ENCODE assay signal across 8 cellular contexts in genomic region chr6:33123732-33124524, GRCh38. TPM values are rescaled to one million over a fixed set of nuclear protein-coding genes. Genes with fewer than 3 reads are reported as not detected.
DNase-seq lines count a peak whose midpoint lies in the region; ATAC-seq and TF ChIP-seq lines count a peak whose summit lies in the region.

No MANE protein-coding gene starts in this region.

- peaks cover 2% of the 10 kb centered on the region for H3K36me3 Mint-ChIP-seq in activated CD4-positive, alpha-beta memory T cell treated with anti-CD3 and anti-CD28 coated beads for 36 hours

- CTCF ChIA-PET in A673 (lab: Charles Lee): no interaction called here
- CTCF ChIA-PET in activated CD4-positive, alpha-beta memory T cell treated with anti-CD3 and anti-CD28 coated beads for 36 hours (lab: Charles Lee): interaction anchor here (0.6 to 4.9 kb wide), 19 partner anchors 10 to 230 kb away, joined by 3 to 91 read pairs (median 5); partner anchors contain the start of genes RING1, RPS18 and VPS52

- H3K27ac Mint-ChIP-seq in activated CD4-positive, alpha-beta memory T cell treated with anti-CD3 and anti-CD28 coated beads for 36 hours: no peak overlapping the region

- H3K9me3 Mint-ChIP-seq in activated CD4-positive, alpha-beta memory T cell treated with anti-CD3 and anti-CD28 coated beads for 36 hours: peaks cover 13% of the 10 kb centered on the region

- BruUV-seq in A673 (replicated peaks; lab: Mats Ljungman, UMichigan): no TSS peak

- H3K4me1 Mint-ChIP-seq in activated CD4-positive, alpha-beta memory T cell treated with anti-CD3 and anti-CD28 coated beads for 36 hours (ENCODE audit: low read depth): no peaks in the 10 kb centered on the region

- no peak overlapping the region for H3K27ac ChIP-seq in A673 (ENCODE audit: low read depth, low read length, poor library complexity, severe bottlenecking)

- intact Hi-C loops in A673 (cut with micrococcal nuclease; ENCODE audit: unreplicated experiment): no loop called here
- intact Hi-C loops in activated CD4-positive, alpha-beta memory T cell treated with anti-CD3 and anti-CD28 coated beads for 36 hours (cut with micrococcal nuclease): loop anchor here (1.0 kb wide), 1 partner anchor 125 kb away; no protein-coding TSS in a partner anchor

- no peak for ATAC-seq in GM19328 (IDR thresholded peaks at IDR 0.05; ENCODE audit: unreplicated experiment)
- ATAC-seq in GM21529 (IDR thresholded peaks at IDR 0.05; ENCODE audit: unreplicated experiment): no peak
- no peak for ATAC-seq in GM19463 (IDR thresholded peaks at IDR 0.05; ENCODE audit: unreplicated experiment)

- H3K36me3 ChIP-seq in A673 (ENCODE audit: insufficient read depth, low read length, poor library complexity, severe bottlenecking) (no peaks in the 10 kb centered on the region), kidney epithelial cell (ENCODE audit: control insufficient read depth, insufficient read depth, low read length) (no peaks in the 10 kb centered on the region)

- peaks cover 20% of the 10 kb centered on the region for H3K27me3 Mint-ChIP-seq in activated CD4-positive, alpha-beta memory T cell treated with anti-CD3 and anti-CD28 coated beads for 36 hours

- no peak overlapping the region for H3K4me3 Mint-ChIP-seq in activated CD4-positive, alpha-beta memory T cell treated with anti-CD3 and anti-CD28 coated beads for 36 hours

- TF ChIP-seq CTCF in A673 (conservative IDR thresholded peaks at IDR 0.05; ENCODE audit: low read depth, low read length) (peak; percentile 62), kidney epithelial cell (IDR thresholded peaks at IDR 0.05; ENCODE audit: insufficient read depth, low read length, poor library complexity, severe bottlenecking) (peak; percentile 16)

- DNase-seq in A673 (ENCODE audit: low spot score): peak; percentile 73
- peak; percentile 35 for DNase-seq in GDM1 (lab: John Stamatoyannopoulos, UW)
- peak; percentile 19 for DNase-seq in NCI-H146 (lab: John Stamatoyannopoulos, UW)
- peak; percentile 40 for DNase-seq in activated CD4-positive, alpha-beta memory T cell treated with anti-CD3 and anti-CD28 coated beads for 36 hours
- DNase-seq in kidney epithelial cell (ENCODE audit: low read depth): no peak

- H3K27me3 ChIP-seq in A673 (replicated peaks; ENCODE audit: insufficient read depth, low read depth, low read length, poor library complexity) (no peaks in the 10 kb centered on the region), kidney epithelial cell (ENCODE audit: control insufficient read depth, insufficient read depth, low read length) (peaks cover 8% of the 10 kb centered on the region)

- no peaks in the 10 kb centered on the region for H3K4me1 ChIP-seq in A673 (ENCODE audit: insufficient read depth, low read length, poor library complexity, severe bottlenecking)

- H3K9me3 ChIP-seq in A673 (ENCODE audit: low read depth, low read length, poor library complexity, severe bottlenecking): peaks cover 16% of the 10 kb centered on the region

- H3K4me3 ChIP-seq in A673 (ENCODE audit: low read depth, low read length, poor library complexity, severe bottlenecking) (no peak overlapping the region), kidney epithelial cell (ENCODE audit: low read depth, low read length) (no peak overlapping the region)

- POLR2A ChIA-PET in A673 (lab: Charles Lee; ENCODE audit: low non-redundant PET): no interaction called here
- POLR2A ChIA-PET in activated CD4-positive, alpha-beta memory T cell treated with anti-CD3 and anti-CD28 coated beads for 36 hours (lab: Charles Lee): interaction anchor here (1.0 kb wide), 1 partner anchor 152 kb away, joined by 3 read pairs; no protein-coding TSS in a partner anchor

RNA-seq across cellular contexts. Expression of gene HLA-DPB1, which starts 48.1 kb away (rescaled TPM):
- total RNA-seq in A673 (2021) (2.3 and 2.7 TPM in 2 replicates), kidney epithelial cell (5.5 and 7.6 TPM in 2 replicates)
- 1 to 10 TPM; 5.1 to 6.9 TPM for total RNA-seq in activated CD4-positive, alpha-beta memory T cell treated with anti-CD3 and anti-CD28 coated beads for 36 hours

RNA-seq across cellular contexts. Expression of gene HLA-DPA1, which starts 50.5 kb away (rescaled TPM):
- 0.35 and 0.43 TPM in 2 replicates for total RNA-seq in A673 (2021)
- 10 to 100 TPM; 19.3 to 20.9 TPM for total RNA-seq in activated CD4-positive, alpha-beta memory T cell treated with anti-CD3 and anti-CD28 coated beads for 36 hours
- 0.29 and 0.48 TPM in 2 replicates for total RNA-seq in kidney epithelial cell

Comparison
In these comparisons a context has a peak if more than half of its experiments do, and no peak if none do; other contexts are left out.
1. RNA of gene HLA-DPA1, which starts 50.5 kb away (total RNA-seq): 19.3 to 20.9 TPM in activated CD4-positive, alpha-beta memory T cell treated with anti-CD3 and anti-CD28 coated beads for 36 hours; 0.35 to 0.43 TPM in A673 and 0.29 to 0.48 TPM in kidney epithelial cell; every median in the first group is over 10 times any median in the second.